14 cellular contexts compared by ENCODE assay signal in the genomic region with DNA sequence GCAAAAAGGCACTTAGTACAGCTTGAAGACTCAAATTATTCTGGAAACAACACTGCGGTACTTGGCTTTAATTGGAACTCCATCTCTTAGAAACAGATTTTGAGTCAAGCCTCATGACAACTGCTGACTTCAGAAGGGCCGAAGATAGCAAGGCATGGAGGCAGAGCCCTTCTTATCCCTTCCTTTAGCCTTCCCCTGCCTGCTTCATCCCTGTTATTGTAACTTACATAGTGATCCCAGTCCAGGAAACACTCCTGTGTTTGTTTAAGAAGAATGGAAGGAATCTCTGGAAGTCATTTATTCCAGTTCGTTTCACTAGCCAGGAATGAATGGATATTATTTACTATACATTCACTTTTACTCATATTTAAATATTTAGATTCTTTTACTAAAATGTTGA.
A peak's percentile ranks its signal among the peaks of the same experiment; 100 is the strongest.
DNase-seq lines count a peak whose midpoint lies in the region; ATAC-seq and TF ChIP-seq lines count a peak whose summit lies in the region.
"Had no signal": no experiment of that assay in that cellular context is flagged by ENCODE, and none has a peak within 500 bp of the region (broad histone marks: within the 10 kb centered on the region; RNA-seq: fewer than 3 reads in every experiment).

No MANE protein-coding gene starts in this region.

- H3K27me3 ChIP-seq in adipocyte (replicated peaks; ENCODE audit: control insufficient read depth, insufficient read depth, low read length) (no peaks in the 10 kb centered on the region), neural progenitor cell (no peaks in the 10 kb centered on the region), spleen (replicated peaks in 1 of 7) (no peaks in the 10 kb centered on the region), foreskin keratinocyte (no peaks in the 10 kb centered on the region)

- no peaks in the 10 kb centered on the region for H3K79me2 ChIP-seq in neural progenitor cell (ENCODE audit: low read depth)

- H3K27ac Mint-ChIP-seq in endothelial cell (ENCODE audit: unreplicated experiment) (peak overlapping the region; percentile 95), neural progenitor cell (no peak overlapping the region)
- H3K27ac Mint-ChIP-seq: CD14-positive monocyte; CD8-positive, alpha-beta memory T cell; HFFc6 had no signal

- H3K9ac ChIP-seq in adipocyte (ENCODE audit: low read length) = no peak overlapping the region
- no peak overlapping the region for H3K9ac ChIP-seq in neural progenitor cell

- no peaks in the 10 kb centered on the region for H3K9me3 Mint-ChIP-seq in endothelial cell (ENCODE audit: unreplicated experiment)
- H3K9me3 Mint-ChIP-seq in neural progenitor cell = no peaks in the 10 kb centered on the region
- H3K9me3 Mint-ChIP-seq: HFFc6 had no signal

- H3K4me1 ChIP-seq in adipocyte (ENCODE audit: control insufficient read depth, insufficient read depth, low read length) (no peaks in the 10 kb centered on the region), neural progenitor cell (peaks cover 21% of the 10 kb centered on the region), spleen (no peaks in the 10 kb centered on the region), foreskin keratinocyte (no peaks in the 10 kb centered on the region)
- H3K4me1 ChIP-seq: Caco-2 had no signal

- H3K4me1 Mint-ChIP-seq in endothelial cell (ENCODE audit: unreplicated experiment) (peaks cover 47% of the 10 kb centered on the region), neural progenitor cell (peaks cover 3% of the 10 kb centered on the region)
- H3K4me1 Mint-ChIP-seq: CD14-positive monocyte; CD8-positive, alpha-beta memory T cell had no signal

- H3K4me2 ChIP-seq in neural progenitor cell = no peak overlapping the region

- H3K9me3 ChIP-seq in adipocyte (ENCODE audit: control insufficient read depth, low read length) = no peaks in the 10 kb centered on the region
- H3K9me3 ChIP-seq in neural progenitor cell (ENCODE audit: low read depth) = no peaks in the 10 kb centered on the region
- peaks cover 0 to 6% (median 0%) of the 10 kb centered on the region in 8 donors for H3K9me3 ChIP-seq in spleen
- H3K9me3 ChIP-seq: Caco-2 had no signal

- H3K36me3 Mint-ChIP-seq in endothelial cell (ENCODE audit: low read depth, unreplicated experiment) (peaks cover 8% of the 10 kb centered on the region), neural progenitor cell (no peaks in the 10 kb centered on the region)
- H3K36me3 Mint-ChIP-seq: CD14-positive monocyte; CD8-positive, alpha-beta memory T cell had no signal

- no peaks in the 10 kb centered on the region for H3F3A ChIP-seq in neural progenitor cell (ENCODE audit: low read depth)

- DNase-seq in EH (ENCODE audit: low read depth) (peak; percentile 7), adipocyte (ENCODE audit: low read depth) (peak; percentile 7), endothelial cell (ENCODE audit: low spot score) (no peak), neural progenitor cell (ENCODE audit: low spot score) (peak; percentile 27), spleen (no peak), foreskin keratinocyte (no peak), DMS79 (lab: John Stamatoyannopoulos, UW) (no peak)
- DNase-seq: Caco-2; CD8-positive, alpha-beta memory T cell; HCEC 1CT; HFFc6 had no signal

- no peak overlapping the region for H3K27ac ChIP-seq in neural progenitor cell
- no peak overlapping the region for H3K27ac ChIP-seq in spleen
- H3K27ac ChIP-seq in foreskin keratinocyte = no peak overlapping the region
- H3K27ac ChIP-seq: 22Rv1 had no signal

- H3K4me3 ChIP-seq in adipocyte (ENCODE audit: low read length) (no peak overlapping the region), neural progenitor cell (no peak overlapping the region), spleen (no peak overlapping the region)

- no peak for ATAC-seq in HG03280 (IDR thresholded peaks at IDR 0.05; ENCODE audit: unreplicated experiment)
- ATAC-seq in foreskin keratinocyte = no peak

- peaks cover 5% of the 10 kb centered on the region for H3K27me3 Mint-ChIP-seq in endothelial cell (ENCODE audit: unreplicated experiment)
- no peaks in the 10 kb centered on the region for H3K27me3 Mint-ChIP-seq in neural progenitor cell (ENCODE audit: insufficient read depth, low read depth)

- 85 to 89% (median 86%) methylated on average over 3 of the region's 3 CpGs for WGBS in spleen, 5 donors

- TF ChIP-seq CTCF in endothelial cell (IDR thresholded peaks at IDR 0.05; ENCODE audit: unreplicated experiment) (no peak), neural progenitor cell (IDR thresholded peaks at IDR 0.05) (no peak), spleen (IDR thresholded peaks at IDR 0.05 in 8 of 11, conservative IDR thresholded peaks at IDR 0.05 in 3 of 11) (no peak), foreskin keratinocyte (conservative IDR thresholded peaks at IDR 0.05) (no peak)

- intact Hi-C loops in spleen (cut with DNase I; ENCODE audit: low total_unique reads) = no loop called here

- H3K4me3 Mint-ChIP-seq in endothelial cell (ENCODE audit: unreplicated experiment) = no peak overlapping the region
- H3K4me3 Mint-ChIP-seq in neural progenitor cell = no peak overlapping the region
- H3K4me3 Mint-ChIP-seq: CD14-positive monocyte; CD8-positive, alpha-beta memory T cell; HFFc6 had no signal

- no peaks in the 10 kb centered on the region for H3K36me3 ChIP-seq in adipocyte (ENCODE audit: control insufficient read depth, insufficient read depth, low read length, severe bottlenecking)
- H3K36me3 ChIP-seq in neural progenitor cell = no peaks in the 10 kb centered on the region
- no peaks in the 10 kb centered on the region for H3K36me3 ChIP-seq in spleen

- H4K20me1 ChIP-seq in neural progenitor cell (ENCODE audit: low read depth) = no peaks in the 10 kb centered on the region

- H2AFZ ChIP-seq in neural progenitor cell (replicated peaks) = no peak overlapping the region

- TF ChIP-seq POLR2A in spleen (IDR thresholded peaks at IDR 0.05) = no peak

Comparison
In these comparisons a context has a peak if more than half of its experiments do, and no peak if none do; other contexts are left out.
1. DNase-seq: peak in EH (single experiment), adipocyte (single experiment) and neural progenitor cell (single experiment); none in endothelial cell (single experiment), spleen (single experiment), foreskin keratinocyte (0 of 2) and DMS79 (single experiment).